ENCODE assay signal across 29 cellular contexts in the genomic region with DNA sequence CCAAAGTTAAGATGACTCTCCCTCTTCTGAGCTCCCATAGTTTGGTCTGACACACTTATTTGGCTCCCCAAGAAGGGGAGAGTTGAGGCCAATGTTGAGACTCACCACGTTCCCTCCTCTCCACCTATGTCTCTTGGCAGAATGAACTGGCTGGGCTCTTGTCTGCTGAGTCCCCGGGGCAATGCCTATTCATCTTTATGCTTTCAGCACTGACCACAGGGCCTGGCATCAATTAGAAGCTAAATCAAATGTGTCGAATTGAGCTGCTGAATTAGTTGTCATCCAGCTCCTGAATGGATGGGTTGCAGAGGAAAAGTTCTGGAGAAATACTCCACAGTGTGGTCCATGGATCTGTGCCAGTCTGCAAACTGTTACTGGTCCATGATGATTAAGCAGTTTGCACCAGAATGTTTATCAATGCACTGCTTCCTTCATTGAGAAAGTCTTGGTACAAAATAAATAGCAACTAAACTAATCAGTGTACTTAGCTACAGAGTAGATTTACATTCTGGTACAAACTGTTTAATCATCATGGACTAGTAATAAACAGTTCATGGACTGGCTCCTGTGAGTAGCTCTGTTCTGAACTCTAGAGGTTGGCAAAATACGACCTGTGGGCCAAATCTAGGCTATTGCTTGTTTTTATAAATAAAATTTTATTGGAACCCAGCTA. TPM values are rescaled to one million over a fixed set of nuclear protein-coding genes. Genes with fewer than 3 reads are reported as not detected.
DNase-seq lines count a peak whose midpoint lies in the region; ATAC-seq, FAIRE-seq and TF ChIP-seq lines count a peak whose summit lies in the region.
"Had no signal": no experiment of that assay in that cellular context is flagged by ENCODE, and none has a peak within 500 bp of the region (broad histone marks: within the 10 kb centered on the region; RNA-seq: fewer than 3 reads in every experiment).

No MANE protein-coding gene starts in this region.

- no peaks in the 10 kb centered on the region for H3K36me3 Mint-ChIP-seq in activated T-cell treated with anti-CD3 and anti-CD28 coated beads, Interleukin-2, amount 50 U/mL, for 24 hours (ENCODE audit: low read depth)
- H3K36me3 Mint-ChIP-seq in Calu3 (ENCODE audit: insufficient read depth, unreplicated experiment), result no peaks in the 10 kb centered on the region
- H3K36me3 Mint-ChIP-seq: activated naive CD4-positive, alpha-beta T cell treated with anti-CD3 and anti-CD28 coated beads, Interleukin-2, amount 50 U/mL, for 24 hours had no signal

- intact Hi-C loops in Calu3 (cut with micrococcal nuclease; ENCODE audit: unreplicated experiment), result no loop called here

- POLR2A ChIA-PET in A549 (lab: Yijun Ruan, JAX), result no interaction called here

- 20% methylated on average over 4 of the region's 4 CpGs for WGBS in A549 (ENCODE audit: missing lambda C conversion rate)

- no peak for TF ChIP-seq RAD21 in A549 (conservative IDR thresholded peaks at IDR 0.05 in 1 of 2, IDR thresholded peaks at IDR 0.05 in 1 of 2)

- H3K9me3 ChIP-seq in A549, result no peaks in the 10 kb centered on the region
- H3K9me3 ChIP-seq: Caco-2, heart right ventricle, upper lobe of right lung had no signal

- CTCF ChIA-PET in A549 (lab: Yijun Ruan, JAX) (interaction anchor here (1.0 to 1.6 kb wide), 4 partner anchors 12 to 53 kb away, joined by 3 to 5 read pairs (median 4); a partner anchor contains a TSS), Calu3 (lab: Charles Lee) (interaction anchor here (0.5 to 0.8 kb wide), 2 partner anchors 28 to 34 kb away, joined by 3 to 4 read pairs; no protein-coding TSS in a partner anchor)

- DNase-seq in A549 (ENCODE audit: low read depth in 1 of 2, low spot score in 1 of 2) (no peak), HTR-8/SVneo (ENCODE audit: insufficient read length, low spot score) (no peak), astrocyte of the hippocampus (ENCODE audit: low read depth, low spot score) (peak; percentile 65), iris pigment epithelial cell (ENCODE audit: low read depth) (peak; percentile 31), EL (no peak), Calu3 (no peak)
- DNase-seq in activated T-cell treated with anti-CD3 and anti-CD28 coated beads, Interleukin-2, amount 50 U/mL, for 24 hours, result no peak
- DNase-seq: ACHN; activated CD4-positive, alpha-beta T cell treated with anti-CD3 and anti-CD28 coated beads, Interleukin-2, amount 10 ng/mL, durations not matched to agents 24 days and 14 days; anterior cingulate cortex; C1 segment of cervical spinal cord; Caco-2; dorsolateral prefrontal cortex; foreskin fibroblast; heart right ventricle; HFFc6; left colon; mesendoderm; MV-4-11; NCI-H1694 treated with DMSO at 0.1 percent for 48 hours; small intestine; stimulated activated CD4-positive, alpha-beta T cell treated with anti-CD3 and anti-CD28 coated beads, Interleukin-2, amount 100 ng/mL, for 24 hours; upper lobe of right lung; WERI-Rb-1 had no signal

- H3K27ac Mint-ChIP-seq in activated T-cell treated with anti-CD3 and anti-CD28 coated beads, Interleukin-2, amount 50 U/mL, for 24 hours, result no peak overlapping the region
- no peak overlapping the region for H3K27ac Mint-ChIP-seq in Calu3 (ENCODE audit: unreplicated experiment)
- H3K27ac Mint-ChIP-seq: activated CD4-positive, alpha-beta T cell treated with anti-CD3 and anti-CD28 coated beads, Interleukin-2, amount 10 ng/mL, durations not matched to agents 24 days and 14 days; activated naive CD4-positive, alpha-beta T cell treated with anti-CD3 and anti-CD28 coated beads, Interleukin-2, amount 50 U/mL, for 24 hours; HFFc6 had no signal

- peaks cover 15% of the 10 kb centered on the region; the same call in 2 of the 3 replicates for H3K4me1 ChIP-seq in A549
- H3K4me1 ChIP-seq: Caco-2, heart right ventricle, upper lobe of right lung had no signal

- no peaks in the 10 kb centered on the region for H3K27me3 Mint-ChIP-seq in activated T-cell treated with anti-CD3 and anti-CD28 coated beads, Interleukin-2, amount 50 U/mL, for 24 hours
- H3K27me3 Mint-ChIP-seq in Calu3 (ENCODE audit: unreplicated experiment), result peaks cover 63% of the 10 kb centered on the region
- H3K27me3 Mint-ChIP-seq: activated naive CD4-positive, alpha-beta T cell treated with anti-CD3 and anti-CD28 coated beads, Interleukin-2, amount 50 U/mL, for 24 hours; central memory CD8-positive, alpha-beta T cell had no signal

- TF ChIP-seq POLR2A in A549 (IDR thresholded peaks at IDR 0.05; ENCODE audit: low read length), result no peak

- H3K4me2 ChIP-seq in A549, result 0 out of 3 replicates have a peak overlapping the region, but pooled peaks have one; percentile 7
- H3K4me2 ChIP-seq: KMS-11 had no signal

- no TSS peak for BruUV-seq in Calu3 (replicated peaks; lab: Mats Ljungman, UMichigan)

- TF ChIP-seq EP300 in A549 (IDR thresholded peaks at IDR 0.05), result no peak

- H3K9me3 Mint-ChIP-seq in activated T-cell treated with anti-CD3 and anti-CD28 coated beads, Interleukin-2, amount 50 U/mL, for 24 hours, result no peaks in the 10 kb centered on the region
- H3K9me3 Mint-ChIP-seq in Calu3 (ENCODE audit: low read depth, unreplicated experiment), result no peaks in the 10 kb centered on the region
- H3K9me3 Mint-ChIP-seq: activated CD4-positive, alpha-beta T cell treated with anti-CD3 and anti-CD28 coated beads, Interleukin-2, amount 10 ng/mL, durations not matched to agents 24 days and 14 days; activated naive CD4-positive, alpha-beta T cell treated with anti-CD3 and anti-CD28 coated beads, Interleukin-2, amount 50 U/mL, for 24 hours; central memory CD8-positive, alpha-beta T cell; HFFc6 had no signal

- FAIRE-seq in A549 (lab: Jason Lieb, UNC), result no peak
- peak; percentile 13 for FAIRE-seq in HTR-8/SVneo (lab: Jason Lieb, UNC)
- FAIRE-seq: endothelial cell of umbilical vein, small intestine had no signal

- H3K4me1 Mint-ChIP-seq in activated T-cell treated with anti-CD3 and anti-CD28 coated beads, Interleukin-2, amount 50 U/mL, for 24 hours (ENCODE audit: low read depth), result no peaks in the 10 kb centered on the region
- H3K4me1 Mint-ChIP-seq in Calu3 (ENCODE audit: low read depth, unreplicated experiment), result no peaks in the 10 kb centered on the region
- H3K4me1 Mint-ChIP-seq: activated CD4-positive, alpha-beta T cell treated with anti-CD3 and anti-CD28 coated beads, Interleukin-2, amount 10 ng/mL, durations not matched to agents 24 days and 14 days; activated naive CD4-positive, alpha-beta T cell treated with anti-CD3 and anti-CD28 coated beads, Interleukin-2, amount 50 U/mL, for 24 hours; central memory CD8-positive, alpha-beta T cell had no signal

- ATAC-seq in A549 (peak in 1 of 2 experiments; percentile 55; a peak in 3 of 6 replicates), HG02678 (IDR thresholded peaks at IDR 0.05; ENCODE audit: unreplicated experiment) (no peak)
- ATAC-seq: heart right ventricle, left colon, upper lobe of right lung had no signal

- TF ChIP-seq CTCF in A549 (IDR thresholded peaks at IDR 0.05) (no peak), Calu3 (IDR thresholded peaks at IDR 0.05; ENCODE audit: unreplicated experiment) (no peak)

- H3K4me3 ChIP-seq in A549, result no peak overlapping the region
- H3K4me3 ChIP-seq: dorsolateral prefrontal cortex, heart right ventricle, upper lobe of right lung had no signal

- H3K27ac ChIP-seq in A549, result peak overlapping the region in 1 of 2 experiments; percentile 54; a peak in 3 of 6 replicates
- H3K27ac ChIP-seq: dorsolateral prefrontal cortex, heart right ventricle, KMS-11, upper lobe of right lung, WERI-Rb-1 had no signal

- no peak overlapping the region for H3K4me3 Mint-ChIP-seq in activated T-cell treated with anti-CD3 and anti-CD28 coated beads, Interleukin-2, amount 50 U/mL, for 24 hours
- no peak overlapping the region for H3K4me3 Mint-ChIP-seq in Calu3 (ENCODE audit: low read depth, unreplicated experiment)
- H3K4me3 Mint-ChIP-seq: activated CD4-positive, alpha-beta T cell treated with anti-CD3 and anti-CD28 coated beads, Interleukin-2, amount 10 ng/mL, durations not matched to agents 24 days and 14 days; activated naive CD4-positive, alpha-beta T cell treated with anti-CD3 and anti-CD28 coated beads, Interleukin-2, amount 50 U/mL, for 24 hours; central memory CD8-positive, alpha-beta T cell; HFFc6 had no signal

TF ChIP-seq in A549, 52 proteins besides CTCF, POLR2A, EP300 and RAD21:
- TF ChIP-seq MAFK (IDR thresholded peaks at IDR 0.05; ENCODE audit: partially characterized antibody) (peak; percentile 54), GATA3 (IDR thresholded peaks at IDR 0.05; ENCODE audit: borderline replicate concordance) (no peak)

RNA-seq across cellular contexts. Expression of a gene that starts 4.7 kb away (rescaled TPM):
- polyA plus RNA-seq in A549 (2011; rRNA removed) (0.12 and 0.39 TPM in 2 replicates), A549 (2017; fragmentation: RNase III; extraction: RNeasy Plus Mini Kit Qiagen cat#74134 plus additional on column Dnase treatment) (0.15 to 0.23 TPM (median 0.21 TPM) in 3 replicates)
- 0.19 and 0.45 TPM in 2 replicates for polyA plus RNA-seq in A549 (2012; cell fraction: cytosol; rRNA removed)
- 0.11 and 0.29 TPM in 2 replicates for polyA plus RNA-seq in A549 (2012; cell fraction: nucleus; rRNA removed)
- polyA minus RNA-seq in A549 (2011; rRNA and poly(A)+ RNA removed), result 0.10 TPM in 1 of 2 replicates, not detected in the other
- 0.19 TPM in 1 of 2 replicates, not detected in the other for total RNA-seq in Calu3 (2022)
- total RNA-seq: activated CD4-positive, alpha-beta T cell treated with anti-CD3 and anti-CD28 coated beads, Interleukin-2, amount 10 ng/mL, durations not matched to agents 24 days and 14 days; Caco-2; endothelial cell of umbilical vein; heart right ventricle; upper lobe of right lung had no signal
- polyA plus RNA-seq: endothelial cell of umbilical vein, heart right ventricle had no signal

RNA-seq across cellular contexts. Expression of a gene that starts 34.2 kb away (rescaled TPM):
- polyA plus RNA-seq in A549 (2011; rRNA removed) (10.8 and 12.0 TPM in 2 replicates), A549 (2017; fragmentation: RNase III; extraction: RNeasy Plus Mini Kit Qiagen cat#74134 plus additional on column Dnase treatment) (11.1 to 11.6 TPM (median 11.3 TPM) in 3 replicates)
- 12.6 and 15.6 TPM in 2 replicates for polyA plus RNA-seq in A549 (2012; cell fraction: cytosol; rRNA removed)
- 13.5 and 27.6 TPM in 2 replicates for polyA plus RNA-seq in A549 (2012; cell fraction: nucleus; rRNA removed)
- polyA minus RNA-seq in A549 (2011; rRNA and poly(A)+ RNA removed), result 11.4 and 13.3 TPM in 2 replicates
- total RNA-seq in Calu3 (2022), result 10.0 and 10.2 TPM in 2 replicates

RNA-seq across cellular contexts. Expression of a gene that starts 34.9 kb away (rescaled TPM):
- polyA plus RNA-seq in A549 (2011; rRNA removed) (88.2 and 88.8 TPM in 2 replicates), A549 (2017; fragmentation: RNase III; extraction: RNeasy Plus Mini Kit Qiagen cat#74134 plus additional on column Dnase treatment) (132 to 143 TPM (median 140 TPM) in 3 replicates)
- 170 and 213 TPM in 2 replicates for polyA plus RNA-seq in A549 (2012; cell fraction: cytosol; rRNA removed)
- polyA plus RNA-seq in A549 (2012; cell fraction: nucleus; rRNA removed), result 84.5 and 103 TPM in 2 replicates
- 111 and 129 TPM in 2 replicates for polyA minus RNA-seq in A549 (2011; rRNA and poly(A)+ RNA removed)
- total RNA-seq in Calu3 (2022), result 59.3 and 67.0 TPM in 2 replicates

RNA-seq across cellular contexts. Expression of a gene that starts 59.3 kb away (rescaled TPM):
- polyA plus RNA-seq in A549 (2011; rRNA removed) (4.3 and 5.2 TPM in 2 replicates), A549 (2017; fragmentation: RNase III; extraction: RNeasy Plus Mini Kit Qiagen cat#74134 plus additional on column Dnase treatment) (9.8 to 11.2 TPM (median 10.3 TPM) in 3 replicates)
- polyA plus RNA-seq in A549 (2012; cell fraction: cytosol; rRNA removed), result 9.0 and 14.5 TPM in 2 replicates
- 25.4 and 32.6 TPM in 2 replicates for polyA plus RNA-seq in A549 (2012; cell fraction: nucleus; rRNA removed)
- polyA minus RNA-seq in A549 (2011; rRNA and poly(A)+ RNA removed), result 6.6 TPM in 2 replicates
- 81.4 and 93.7 TPM in 2 replicates for total RNA-seq in Calu3 (2022)

Comparison
In these comparisons a context has a peak if more than half of its experiments do, and no peak if none do; other contexts are left out.
1. DNase-seq: peak in astrocyte of the hippocampus (single experiment) and iris pigment epithelial cell (single experiment); none in A549 (0 of 2), HTR-8/SVneo (single experiment), activated T-cell treated with anti-CD3 and anti-CD28 coated beads, Interleukin-2, amount 50 U/mL, for 24 hours (single experiment), EL (single experiment) and Calu3 (single experiment).